In the genomic region with DNA sequence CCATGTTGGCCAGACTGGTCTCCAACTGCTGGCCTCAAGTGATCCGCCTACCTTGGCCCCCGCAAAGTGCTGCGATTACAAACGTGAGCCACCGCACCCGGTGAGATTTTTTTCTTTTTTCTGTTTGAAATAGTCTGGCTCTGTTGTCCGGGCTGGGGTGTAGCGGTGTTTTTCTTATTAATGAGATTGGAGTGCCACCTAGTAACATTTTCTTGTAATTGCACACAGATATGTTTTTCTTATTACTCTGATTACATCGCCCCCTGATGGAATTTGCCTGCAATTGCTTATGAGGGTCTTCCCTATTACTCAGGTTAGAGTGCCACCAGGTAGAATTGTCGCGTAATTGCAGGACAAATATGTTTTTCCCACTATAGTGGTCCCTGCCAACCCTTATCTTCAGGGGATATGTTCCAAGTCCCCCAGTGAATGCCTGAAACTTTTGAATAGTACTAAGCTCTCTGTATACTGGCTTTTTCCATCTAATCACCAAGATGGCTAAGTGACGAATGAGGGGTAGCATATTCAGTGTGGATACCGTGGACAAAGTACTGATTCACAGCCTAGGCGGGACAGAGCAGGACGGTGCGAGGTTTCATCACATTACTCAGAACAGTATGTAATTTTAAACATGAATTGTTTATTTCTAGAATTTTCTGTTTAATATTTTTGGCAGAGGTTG, we compare ENCODE assay signal across 10 cellular contexts. TPM values are rescaled to one million over a fixed set of nuclear protein-coding genes. Genes with fewer than 3 reads are reported as not detected.
A peak's percentile ranks its signal among the peaks of the same experiment; 100 is the strongest.
DNase-seq lines count a peak whose midpoint lies in the region; ATAC-seq and TF ChIP-seq lines count a peak whose summit lies in the region.
"Had no signal": no experiment of that assay in that cellular context is flagged by ENCODE, and none has a peak within 500 bp of the region (broad histone marks: within the 10 kb centered on the region; RNA-seq: fewer than 3 reads in every experiment).

No MANE protein-coding gene starts in this region.

- no CpG with 5 or more reads among the region's 16 CpGs for WGBS in trophoblast cell (ENCODE audit: extremely low coverage, insufficient coverage, insufficient read length)
- WGBS in ovary, 3 donors: 64 to 72% (median 68%) methylated on average over 16 of the region's 16 CpGs
- WGBS in right cardiac atrium: 59% methylated on average over 16 of the region's 16 CpGs

- H3K27me3 ChIP-seq in trophoblast cell (ENCODE audit: insufficient read depth, low read length): no peaks in the 10 kb centered on the region
- no peaks in the 10 kb centered on the region for H3K27me3 ChIP-seq in ovary
- no peaks in the 10 kb centered on the region for H3K27me3 ChIP-seq in right cardiac atrium (ENCODE audit: control insufficient read depth, insufficient read depth)

- no peaks in the 10 kb centered on the region for H3K79me2 ChIP-seq in trophoblast cell (ENCODE audit: control insufficient read depth, insufficient read depth, low read length, poor library complexity)

- H2AK5ac ChIP-seq in trophoblast cell (ENCODE audit: low read length): no peak overlapping the region

- intact Hi-C loops in activated CD4-positive, alpha-beta T cell treated with anti-CD3 and anti-CD28 coated beads, Interleukin-2, amount 10 ng/mL, durations not matched to agents 24 days and 14 days (cut with micrococcal nuclease): loop anchor here (1.0 to 10.0 kb wide), 2 partner anchors 660 to 944 kb away; a partner anchor contains a TSS
- intact Hi-C loops in ovary (cut with DNase I): loop anchor here in 3 of 4 donors (5.0 to 10.0 kb wide), 3 partner anchors 940 to 950 kb away; no protein-coding TSS in a partner anchor
- intact Hi-C loops in right cardiac atrium (cut with DNase I): loop anchor here (5.0 to 10.0 kb wide), 4 partner anchors 400 to 950 kb away; no protein-coding TSS in a partner anchor

- H3K27ac ChIP-seq in trophoblast cell (ENCODE audit: low read depth, low read length): no peak overlapping the region
- H3K27ac ChIP-seq in ovary: no peak overlapping the region
- H3K27ac ChIP-seq in right cardiac atrium (ENCODE audit: low read length): no peak overlapping the region

- TF ChIP-seq EP300 in ovary (IDR thresholded peaks at IDR 0.05): no peak

- H4K91ac ChIP-seq in trophoblast cell (ENCODE audit: low read depth, low read length): no peak overlapping the region

- no peak overlapping the region for H3K4ac ChIP-seq in trophoblast cell (ENCODE audit: low read depth, low read length)

- H2BK120ac ChIP-seq in trophoblast cell (ENCODE audit: insufficient read depth, low read length, poor library complexity): no peak overlapping the region

- H3K18ac ChIP-seq in trophoblast cell (ENCODE audit: low read length): no peak overlapping the region

- no peak overlapping the region for H4K12ac ChIP-seq in trophoblast cell (ENCODE audit: low read depth, low read length)

- ATAC-seq in right cardiac atrium: no peak

- H3K14ac ChIP-seq in trophoblast cell (ENCODE audit: low read length): no peak overlapping the region

- no peak overlapping the region for H3K4me3 ChIP-seq in trophoblast cell (ENCODE audit: low read depth, low read length)
- no peak overlapping the region for H3K4me3 ChIP-seq in ovary
- no peak overlapping the region for H3K4me3 ChIP-seq in right cardiac atrium (ENCODE audit: low read length)

- no peak overlapping the region for H3K23ac ChIP-seq in trophoblast cell (ENCODE audit: low read length)

- no peaks in the 10 kb centered on the region for H3K36me3 Mint-ChIP-seq in activated CD4-positive, alpha-beta T cell treated with anti-CD3 and anti-CD28 coated beads, Interleukin-2, amount 10 ng/mL, durations not matched to agents 24 days and 14 days (ENCODE audit: low read depth)
- H3K36me3 Mint-ChIP-seq: CD8-positive, alpha-beta memory T cell; naive thymus-derived CD4-positive, alpha-beta T cell had no signal

- H3K4me1 Mint-ChIP-seq in activated CD4-positive, alpha-beta T cell treated with anti-CD3 and anti-CD28 coated beads, Interleukin-2, amount 10 ng/mL, durations not matched to agents 24 days and 14 days: no peaks in the 10 kb centered on the region

- H3K79me1 ChIP-seq in trophoblast cell (ENCODE audit: low read length): no peaks in the 10 kb centered on the region

- H3K9me3 ChIP-seq in trophoblast cell (ENCODE audit: insufficient read depth, low read depth, low read length) (no peaks in the 10 kb centered on the region), ovary (no peaks in the 10 kb centered on the region), right cardiac atrium (ENCODE audit: control insufficient read depth, low read length) (no peaks in the 10 kb centered on the region)

- TF ChIP-seq POLR2A in ovary (IDR thresholded peaks at IDR 0.05): no peak

- H3K4me3 Mint-ChIP-seq in activated CD4-positive, alpha-beta T cell treated with anti-CD3 and anti-CD28 coated beads, Interleukin-2, amount 10 ng/mL, durations not matched to agents 24 days and 14 days: no peak overlapping the region

- H2BK12ac ChIP-seq in trophoblast cell (ENCODE audit: low read length): no peak overlapping the region

- H2BK5ac ChIP-seq in trophoblast cell (ENCODE audit: low read depth, low read length, poor library complexity): no peak overlapping the region

- no peak overlapping the region for H3K9ac ChIP-seq in trophoblast cell (ENCODE audit: low read length)

- DNase-seq in activated CD4-positive, alpha-beta T cell treated with anti-CD3 and anti-CD28 coated beads, Interleukin-2, amount 10 ng/mL, durations not matched to agents 24 days and 14 days: peak; percentile 70
- DNase-seq in activated CD4-positive, alpha-beta T cell treated with anti-CD3 and anti-CD28 coated beads for 4 hours: no peak
- DNase-seq in NCI-H146 (lab: John Stamatoyannopoulos, UW) (peak; percentile 65), astrocyte of the hippocampus (ENCODE audit: low read depth, low spot score) (peak; percentile 11), trophoblast cell (peak; percentile 31 to 86), NCI-H510A treated with DMSO at 0.1 percent for 48 hours (lab: John Stamatoyannopoulos, UW) (no peak), ovary (no peak), right cardiac atrium (no peak)

- no peaks in the 10 kb centered on the region for H3K36me3 ChIP-seq in trophoblast cell (ENCODE audit: control insufficient read depth in 1 of 2, insufficient read depth in 2 of 2, low read length in 2 of 2)
- H3K36me3 ChIP-seq in ovary: no peaks in the 10 kb centered on the region

- H3K4me1 ChIP-seq in trophoblast cell (ENCODE audit: control insufficient read depth in 1 of 2, insufficient read depth in 2 of 2, low read length in 2 of 2): no peaks in the 10 kb centered on the region
- H3K4me1 ChIP-seq in ovary (ENCODE audit: insufficient read depth): no peaks in the 10 kb centered on the region
- peaks cover 1% of the 10 kb centered on the region for H3K4me1 ChIP-seq in right cardiac atrium (ENCODE audit: control insufficient read depth, insufficient read depth, low read length)

- H2AFZ ChIP-seq in trophoblast cell (ENCODE audit: insufficient read depth, low read length, poor library complexity): no peak overlapping the region

- no peak overlapping the region for H3K27ac Mint-ChIP-seq in activated CD4-positive, alpha-beta T cell treated with anti-CD3 and anti-CD28 coated beads, Interleukin-2, amount 10 ng/mL, durations not matched to agents 24 days and 14 days

- no peak for TF ChIP-seq CTCF in ovary (IDR thresholded peaks at IDR 0.05)

- no peaks in the 10 kb centered on the region for H3K27me3 Mint-ChIP-seq in activated CD4-positive, alpha-beta T cell treated with anti-CD3 and anti-CD28 coated beads, Interleukin-2, amount 10 ng/mL, durations not matched to agents 24 days and 14 days

- no peak overlapping the region for H3K4me2 ChIP-seq in trophoblast cell (ENCODE audit: low read length)

- H3K9me3 Mint-ChIP-seq in activated CD4-positive, alpha-beta T cell treated with anti-CD3 and anti-CD28 coated beads, Interleukin-2, amount 10 ng/mL, durations not matched to agents 24 days and 14 days: no peaks in the 10 kb centered on the region

- no peak overlapping the region for H4K8ac ChIP-seq in trophoblast cell (ENCODE audit: low read depth, low read length)

RNA-seq across cellular contexts. Expression of a gene that starts 8.6 kb away (rescaled TPM):
- total RNA-seq in activated CD4-positive, alpha-beta T cell treated with anti-CD3 and anti-CD28 coated beads, Interleukin-2, amount 10 ng/mL, durations not matched to agents 24 days and 14 days: 207 and 222 TPM in 2 replicates
- polyA plus RNA-seq in trophoblast cell (2013): 83.7 and 85.5 TPM in 2 replicates
- 100 to 1,000 TPM in 2 of 7 donors, 10 to 100 TPM in 5; 24.3 to 120 (median 91.1) TPM for total RNA-seq in ovary
- 100 to 1,000 TPM in 1 of 2 donors, 10 to 100 TPM in 1; 63.5 to 141 TPM for polyA plus RNA-seq in ovary
- total RNA-seq in right cardiac atrium: 100 to 1,000 TPM; 623 to 812 (median 766) TPM
- 713 TPM for polyA plus RNA-seq in right cardiac atrium

Comparison
In these comparisons a context has a peak if more than half of its experiments do, and no peak if none do; other contexts are left out.
1. DNase-seq: peak in activated CD4-positive, alpha-beta T cell treated with anti-CD3 and anti-CD28 coated beads, Interleukin-2, amount 10 ng/mL, durations not matched to agents 24 days and 14 days (single experiment), NCI-H146 (single experiment), astrocyte of the hippocampus (single experiment) and trophoblast cell (2 of 2); none in activated CD4-positive, alpha-beta T cell treated with anti-CD3 and anti-CD28 coated beads for 4 hours (0 of 2), NCI-H510A treated with DMSO at 0.1 percent for 48 hours (single experiment), ovary (0 of 5) and right cardiac atrium (0 of 3).